Comparison of ENCODE assay signal across 24 cellular contexts in the genomic region with DNA sequence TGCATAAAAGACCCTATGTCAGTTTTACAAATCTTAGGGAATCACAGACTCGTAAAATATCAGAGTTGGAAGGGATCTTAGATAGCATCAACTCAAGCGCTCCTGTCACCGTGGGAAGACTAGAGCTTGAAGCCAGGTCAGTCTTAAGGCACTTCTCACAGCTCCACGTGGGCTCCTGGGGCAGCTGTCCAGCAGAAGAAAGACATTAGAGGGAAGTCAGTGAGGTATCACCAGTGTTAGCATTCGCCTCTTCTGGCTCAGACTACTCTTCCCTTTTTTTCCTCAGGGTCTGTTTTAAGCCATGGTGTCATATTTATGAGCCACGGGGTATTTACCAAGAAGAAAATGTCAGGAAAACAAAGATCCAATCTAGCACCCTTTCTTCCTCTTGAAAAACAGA.
"Had no signal": no experiment of that assay in that cellular context is flagged by ENCODE, and none has a peak within 500 bp of the region (broad histone marks: within the 10 kb centered on the region; RNA-seq: fewer than 3 reads in every experiment).

No MANE protein-coding gene starts in this region.

- H3K36me3 Mint-ChIP-seq: T-cell had no signal

- H3K9ac ChIP-seq: SK-N-SH had no signal

- H3K36me3 ChIP-seq: MG63 had no signal

- H3K27ac Mint-ChIP-seq: T-cell had no signal

- H3K4me3 ChIP-seq: MG63 had no signal

- H3K9me2 ChIP-seq: SK-N-SH had no signal

- H3K4me2 ChIP-seq: SK-N-SH had no signal

- H3K27ac ChIP-seq: RWPE1 had no signal

- H3K4me3 Mint-ChIP-seq: T-cell had no signal

- ATAC-seq: HepG2, Panc1, PC-3, T-cell had no signal

- H3K9me3 ChIP-seq: MG63, SK-N-SH had no signal

- FAIRE-seq: HepG2 had no signal

- DNase-seq: IMR-90, Karpas-422, KG1, MG63, NCI-H1092, NCI-H1105 treated with DMSO at 0.1 percent for 48 hours, NCI-H1417 treated with DMSO at 0.1 percent for 48 hours, NCI-H146, NCI-H1694 treated with DMSO at 0.1 percent for 48 hours, NCI-H1930, NCI-H2081, NCI-H2107, NCI-H2227 treated with DMSO at 0.1 percent for 48 hours, NCI-H524, NCI-H526 treated with DMSO at 0.1 percent for 48 hours, NCI-H774, PC-3, SHP77, SK-N-SH, SW 1271, T-cell had no signal

- H3K27me3 ChIP-seq: MG63 had no signal
